In the genomic region with DNA sequence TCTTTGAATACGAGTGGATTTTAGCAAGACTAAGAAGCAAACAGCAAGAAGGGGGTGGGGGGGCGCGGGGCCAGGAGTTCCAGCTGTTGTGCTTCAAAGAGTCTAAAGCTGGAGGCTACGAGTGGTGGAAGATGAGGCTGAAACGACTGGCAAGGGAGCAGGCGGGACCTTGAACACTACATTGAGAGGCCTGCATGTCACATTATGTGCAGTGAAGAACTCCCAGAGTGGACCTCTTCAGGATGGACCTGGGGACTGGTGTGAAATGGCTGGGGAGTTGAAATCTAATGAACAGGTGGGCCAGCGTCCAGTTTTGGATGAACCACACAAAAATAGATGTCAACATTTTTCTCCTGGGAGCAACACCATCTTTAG, we compare ENCODE assay signal across 9 cellular contexts. TPM values are rescaled to one million over a fixed set of nuclear protein-coding genes. Genes with fewer than 3 reads are reported as not detected.
A peak's percentile ranks its signal among the peaks of the same experiment; 100 is the strongest.
DNase-seq lines count a peak whose midpoint lies in the region; ATAC-seq and TF ChIP-seq lines count a peak whose summit lies in the region.
"Had no signal": no experiment of that assay in that cellular context is flagged by ENCODE, and none has a peak within 500 bp of the region (broad histone marks: within the 10 kb centered on the region; RNA-seq: fewer than 3 reads in every experiment).

No MANE protein-coding gene starts in this region.

- H3K9me3 Mint-ChIP-seq in CD8-positive, alpha-beta memory T cell = no peaks in the 10 kb centered on the region

- CTCF ChIA-PET in CD8-positive, alpha-beta memory T cell (lab: Charles Lee) = interaction anchor here (0.9 to 2.5 kb wide), 3 partner anchors 48 to 83 kb away, joined by 3 to 5 read pairs (median 4); no protein-coding TSS in a partner anchor

- H3K27ac Mint-ChIP-seq in CD8-positive, alpha-beta memory T cell = peak overlapping the region; percentile 82 to 97 (median 95)

- no peaks in the 10 kb centered on the region for H3K27me3 ChIP-seq in CD8-positive, alpha-beta memory T cell (ENCODE audit: insufficient read depth, low read length, poor library complexity, severe bottlenecking)
- no peaks in the 10 kb centered on the region for H3K27me3 ChIP-seq in OCI-LY3 (ENCODE audit: low read depth, low read length)
- H3K27me3 ChIP-seq in esophagus muscularis mucosa = no peaks in the 10 kb centered on the region
- H3K27me3 ChIP-seq in gastrocnemius medialis = no peaks in the 10 kb centered on the region

- in situ Hi-C loops in gastrocnemius medialis (cut with MboI; ENCODE audit: low sequenced_read_pairs in 4 of 4) = no loop called here

- peak overlapping the region; percentile 94 for H3K9ac ChIP-seq in OCI-LY3 (ENCODE audit: low read length)

- H3K4me3 Mint-ChIP-seq in CD8-positive, alpha-beta memory T cell = peak overlapping the region; percentile 80 to 97 (median 91)

- no peak for TF ChIP-seq CTCF in OCI-LY3 (IDR thresholded peaks at IDR 0.05; ENCODE audit: low read depth, low read length)
- no peak for TF ChIP-seq CTCF in esophagus muscularis mucosa (IDR thresholded peaks at IDR 0.05)
- no peak for TF ChIP-seq CTCF in gastrocnemius medialis (IDR thresholded peaks at IDR 0.05 in 4 of 5, conservative IDR thresholded peaks at IDR 0.05 in 1 of 5)

- H3K36me3 Mint-ChIP-seq in CD8-positive, alpha-beta memory T cell = peaks cover 0 to 29% (median 4%) of the 10 kb centered on the region in 3 donors

- H3K4me3 ChIP-seq in CD8-positive, alpha-beta memory T cell (ENCODE audit: low read length) = peak overlapping the region; percentile 80
- H3K4me3 ChIP-seq in OCI-LY3 (ENCODE audit: low read length) (peak overlapping the region; percentile 75), esophagus muscularis mucosa (peak overlapping the region; percentile 66 to 74 (median 69)), gastrocnemius medialis (peak overlapping the region; percentile 65 to 75 (median 70))

- TF ChIP-seq POLR2A in esophagus muscularis mucosa (IDR thresholded peaks at IDR 0.05; ENCODE audit: low read depth) (no peak), gastrocnemius medialis (IDR thresholded peaks at IDR 0.05) (no peak)

- peaks cover 44 to 66% (median 54%) of the 10 kb centered on the region in 3 donors for H3K4me1 Mint-ChIP-seq in CD8-positive, alpha-beta memory T cell

- peaks cover 40% of the 10 kb centered on the region for H3K4me1 ChIP-seq in CD8-positive, alpha-beta memory T cell (ENCODE audit: insufficient read depth, low read length)
- H3K4me1 ChIP-seq in OCI-LY3 (ENCODE audit: low read length) = peaks cover 27% of the 10 kb centered on the region
- peaks cover 21 to 37% (median 33%) of the 10 kb centered on the region in 4 donors for H3K4me1 ChIP-seq in esophagus muscularis mucosa
- H3K4me1 ChIP-seq in gastrocnemius medialis = peaks cover 27 to 53% of the 10 kb centered on the region in 2 donors

- peak overlapping the region; percentile 66 for H3K27ac ChIP-seq in CD8-positive, alpha-beta memory T cell (ENCODE audit: low read depth, low read length)
- H3K27ac ChIP-seq in OCI-LY3 (ENCODE audit: low read length) (peak overlapping the region; percentile 52), esophagus muscularis mucosa (replicated peaks in 1 of 4) (peak overlapping the region; percentile 81 to 87 (median 85)), gastrocnemius medialis (peak overlapping the region; percentile 85 to 96 (median 92))

- H3K27me3 Mint-ChIP-seq in CD8-positive, alpha-beta memory T cell = peaks cover 0 to 2% of the 10 kb centered on the region in 2 donors

- 55% methylated on average over 7 of the region's 7 CpGs for WGBS in esophagus muscularis mucosa

- 0 out of 2 replicates have a peak, but pooled peaks cover 2% of the 10 kb centered on the region for H4K20me1 ChIP-seq in OCI-LY3 (ENCODE audit: insufficient read depth, low read length)

- no peak for TF ChIP-seq EP300 in esophagus muscularis mucosa (IDR thresholded peaks at IDR 0.05)

- intact Hi-C loops in esophagus muscularis mucosa (cut with DNase I) (loop anchor here (5.0 to 10.0 kb wide), 2 partner anchors 51 to 92 kb away; a partner anchor contains a TSS), gastrocnemius medialis (cut with DNase I; ENCODE audit: low total_unique reads) (no loop called here)

- H3K4me2 ChIP-seq in OCI-LY3 (ENCODE audit: low read length) = peak overlapping the region; percentile 97

- H3K79me2 ChIP-seq in OCI-LY3 (ENCODE audit: low read length) = peaks cover 22% of the 10 kb centered on the region

- no peak overlapping the region for H2AFZ ChIP-seq in OCI-LY3 (ENCODE audit: low read depth, low read length)

- POLR2A ChIA-PET in CD8-positive, alpha-beta memory T cell (lab: Charles Lee) = interaction anchor here (2.6 kb wide), 1 partner anchor 50 kb away, joined by 9 read pairs; a partner anchor contains a TSS

- no peak for DNase-seq in CD8-positive, alpha-beta memory T cell
- DNase-seq in esophagus muscularis mucosa (ENCODE audit: extremely low spot score) (no peak), gastrocnemius medialis (peak in 1 of 2 donors; percentile 18), NCI-H526 treated with DMSO at 0.1 percent for 48 hours (lab: John Stamatoyannopoulos, UW) (no peak), cerebellar nuclear complex (lab: John Stamatoyannopoulos, UW) (no peak), CD1c-positive myeloid dendritic cell (ENCODE audit: extremely low spot score) (no peak), mucosa of gallbladder (ENCODE audit: low spot score) (no peak)
- DNase-seq: erythroblast had no signal

- H3K36me3 ChIP-seq in CD8-positive, alpha-beta memory T cell (ENCODE audit: insufficient read depth, low read length) = peaks cover 1% of the 10 kb centered on the region
- peaks cover 11% of the 10 kb centered on the region for H3K36me3 ChIP-seq in OCI-LY3 (replicated peaks; ENCODE audit: low read depth, low read length)
- H3K36me3 ChIP-seq in esophagus muscularis mucosa = peaks cover 11 to 22% (median 18%) of the 10 kb centered on the region in 4 donors
- peaks cover 0 to 18% of the 10 kb centered on the region in 2 donors for H3K36me3 ChIP-seq in gastrocnemius medialis

- no peak for ATAC-seq in gastrocnemius medialis

- H3K9me3 ChIP-seq in CD8-positive, alpha-beta memory T cell (ENCODE audit: low read length) = no peaks in the 10 kb centered on the region
- H3K9me3 ChIP-seq in OCI-LY3 (ENCODE audit: insufficient read depth, low read length) = no peaks in the 10 kb centered on the region
- H3K9me3 ChIP-seq in esophagus muscularis mucosa = no peaks in the 10 kb centered on the region
- no peaks in the 10 kb centered on the region for H3K9me3 ChIP-seq in gastrocnemius medialis

RNA-seq across cellular contexts. Expression of a gene that starts 1.1 kb away (rescaled TPM):
- 10 to 100 TPM; 29.9 to 30.0 TPM for total RNA-seq in CD8-positive, alpha-beta memory T cell
- 31.9 TPM for polyA plus RNA-seq in CD8-positive, alpha-beta memory T cell
- total RNA-seq in esophagus muscularis mucosa = 10 to 100 TPM in 3 of 4 donors, 1 to 10 TPM in 1; 9.3 to 17.3 (median 16.4) TPM
- total RNA-seq in gastrocnemius medialis = 10 to 100 TPM in 1 of 4 donors, 1 to 10 TPM in 3; 1.7 to 13.0 (median 6.6) TPM
- 8.6 TPM for total RNA-seq in mucosa of gallbladder

RNA-seq across cellular contexts. Expression of a gene that starts 29.7 kb away (rescaled TPM):
- total RNA-seq in CD8-positive, alpha-beta memory T cell = 10 to 100 TPM; 15.7 to 16.7 TPM
- polyA plus RNA-seq in CD8-positive, alpha-beta memory T cell = 11.3 TPM
- total RNA-seq in esophagus muscularis mucosa (under 1 TPM in 2 of 4 donors, not detected in 2; 0.17 to 0.57 TPM), gastrocnemius medialis (under 1 TPM in 2 of 4 donors, not detected in 2; 0.33 to 0.41 TPM), mucosa of gallbladder (3.2 TPM)

RNA-seq across cellular contexts. Expression of a gene that starts 50.4 kb away (rescaled TPM):
- 10 to 100 TPM; 54.1 to 63.1 TPM for total RNA-seq in CD8-positive, alpha-beta memory T cell
- 40.1 TPM for polyA plus RNA-seq in CD8-positive, alpha-beta memory T cell
- total RNA-seq in esophagus muscularis mucosa = 10 to 100 TPM; 32.3 to 58.6 (median 42.7) TPM
- total RNA-seq in gastrocnemius medialis = 100 to 1,000 TPM in 1 of 4 donors, 10 to 100 TPM in 3; 51.7 to 152 (median 67.5) TPM
- total RNA-seq in mucosa of gallbladder = 40.3 TPM
